ENCODE assay signal across 18 cellular contexts in genomic region chr4:5118091-5118786, GRCh38.
A peak's percentile ranks its signal among the peaks of the same experiment; 100 is the strongest.
DNase-seq lines count a peak whose midpoint lies in the region; ATAC-seq and TF ChIP-seq lines count a peak whose summit lies in the region.
"Had no signal": no experiment of that assay in that cellular context is flagged by ENCODE, and none has a peak within 500 bp of the region (broad histone marks: within the 10 kb centered on the region; RNA-seq: fewer than 3 reads in every experiment).

No MANE protein-coding gene starts in this region.

- no peak overlapping the region for H3K4me3 Mint-ChIP-seq in activated CD4-positive, alpha-beta T cell treated with anti-CD3 and anti-CD28 coated beads for 36 hours
- H3K4me3 Mint-ChIP-seq in activated CD4-positive, alpha-beta T cell treated with anti-CD3 and anti-CD28 coated beads, Interleukin-2, amount 10 ng/mL, durations not matched to agents 7 days and 5 days: no peak overlapping the region
- H3K4me3 Mint-ChIP-seq: CD8-positive, alpha-beta T cell had no signal

- H3F3A ChIP-seq in GM23248 (ENCODE audit: insufficient read depth): no peaks in the 10 kb centered on the region

- CTCF ChIA-PET in activated CD4-positive, alpha-beta T cell treated with anti-CD3 and anti-CD28 coated beads for 36 hours (lab: Charles Lee): no interaction called here
- CTCF ChIA-PET in activated CD4-positive, alpha-beta T cell treated with anti-CD3 and anti-CD28 coated beads, Interleukin-2, amount 10 ng/mL, durations not matched to agents 7 days and 5 days (lab: Charles Lee): no interaction called here

- no peaks in the 10 kb centered on the region for H3K36me3 ChIP-seq in GM23248 (ENCODE audit: low read depth)
- H3K36me3 ChIP-seq: BLaER1, Peyer's patch, SJSA1 had no signal

- no peak overlapping the region for H2AFZ ChIP-seq in GM23248

- H3K27ac ChIP-seq in GM23248: no peak overlapping the region
- H3K27ac ChIP-seq: BLaER1, Peyer's patch, SJSA1 had no signal

- H3K4me3 ChIP-seq in GM23248: no peak overlapping the region
- H3K4me3 ChIP-seq: BLaER1, K562, Peyer's patch, SJSA1 had no signal

- no peak overlapping the region for H3K4me2 ChIP-seq in GM23248 (ENCODE audit: unreplicated experiment)
- H3K4me2 ChIP-seq: BLaER1 had no signal

- no peak for DNase-seq in activated CD4-positive, alpha-beta T cell treated with anti-CD3 and anti-CD28 coated beads for 36 hours
- DNase-seq in activated CD4-positive, alpha-beta T cell treated with anti-CD3 and anti-CD28 coated beads, Interleukin-2, amount 10 ng/mL, durations not matched to agents 7 days and 5 days: no peak
- DNase-seq in NCI-H526 treated with DMSO at 0.1 percent for 48 hours (lab: John Stamatoyannopoulos, UW) (peak; percentile 21), glomerular visceral epithelial cell (ENCODE audit: extremely low spot score) (peak; percentile 13), GM23248 (no peak)
- DNase-seq: CD8-positive, alpha-beta T cell; DMS79; MV-4-11; NCI-H187; NCI-H226; NCI-H524; Peyer's patch had no signal

- H3K4me1 Mint-ChIP-seq in activated CD4-positive, alpha-beta T cell treated with anti-CD3 and anti-CD28 coated beads for 36 hours: no peaks in the 10 kb centered on the region
- no peaks in the 10 kb centered on the region for H3K4me1 Mint-ChIP-seq in activated CD4-positive, alpha-beta T cell treated with anti-CD3 and anti-CD28 coated beads, Interleukin-2, amount 10 ng/mL, durations not matched to agents 7 days and 5 days

- peaks cover 12% of the 10 kb centered on the region; the same call in 1 of the 2 replicates for H3K4me1 ChIP-seq in GM23248 (ENCODE audit: insufficient read depth)
- H3K4me1 ChIP-seq: BLaER1, Peyer's patch, SJSA1 had no signal

- in situ Hi-C loops in GM23248 (cut with MboI): no loop called here

- H3K27me3 ChIP-seq in GM23248 (replicated peaks; ENCODE audit: insufficient read depth): no peaks in the 10 kb centered on the region
- H3K27me3 ChIP-seq: BLaER1, Peyer's patch, SJSA1 had no signal

- no peak overlapping the region for H3K9ac ChIP-seq in GM23248
- H3K9ac ChIP-seq: BLaER1 had no signal

- peak; percentile 39 for ATAC-seq in activated CD4-positive, alpha-beta T cell treated with anti-CD3 and anti-CD28 coated beads for 36 hours
- ATAC-seq in GM18498 (IDR thresholded peaks at IDR 0.05; ENCODE audit: unreplicated experiment) (no peak), GM19452 (IDR thresholded peaks at IDR 0.05; ENCODE audit: unreplicated experiment) (no peak), SK-N-SH treated with all-trans-retinoic acid at 6 μM for 48 hours (no peak)
- ATAC-seq: CD8-positive, alpha-beta T cell; K562 had no signal

- no peaks in the 10 kb centered on the region for H3K9me3 Mint-ChIP-seq in activated CD4-positive, alpha-beta T cell treated with anti-CD3 and anti-CD28 coated beads for 36 hours (ENCODE audit: low read depth)
- no peaks in the 10 kb centered on the region for H3K9me3 Mint-ChIP-seq in activated CD4-positive, alpha-beta T cell treated with anti-CD3 and anti-CD28 coated beads, Interleukin-2, amount 10 ng/mL, durations not matched to agents 7 days and 5 days

- no peaks in the 10 kb centered on the region for H3K27me3 Mint-ChIP-seq in activated CD4-positive, alpha-beta T cell treated with anti-CD3 and anti-CD28 coated beads for 36 hours
- H3K27me3 Mint-ChIP-seq in activated CD4-positive, alpha-beta T cell treated with anti-CD3 and anti-CD28 coated beads, Interleukin-2, amount 10 ng/mL, durations not matched to agents 7 days and 5 days: peaks cover 1% of the 10 kb centered on the region

- H3K9me2 ChIP-seq in GM23248 (ENCODE audit: insufficient read depth): no peaks in the 10 kb centered on the region; the same call in 1 of the 2 replicates

- no peaks in the 10 kb centered on the region for H3K36me3 Mint-ChIP-seq in activated CD4-positive, alpha-beta T cell treated with anti-CD3 and anti-CD28 coated beads for 36 hours (ENCODE audit: low read depth)
- no peaks in the 10 kb centered on the region for H3K36me3 Mint-ChIP-seq in activated CD4-positive, alpha-beta T cell treated with anti-CD3 and anti-CD28 coated beads, Interleukin-2, amount 10 ng/mL, durations not matched to agents 7 days and 5 days (ENCODE audit: low read depth)
- H3K36me3 Mint-ChIP-seq: CD8-positive, alpha-beta T cell had no signal

- H4K20me1 ChIP-seq in GM23248 (ENCODE audit: insufficient read depth): no peaks in the 10 kb centered on the region

- intact Hi-C loops in activated CD4-positive, alpha-beta T cell treated with anti-CD3 and anti-CD28 coated beads for 36 hours (cut with DNase I, micrococcal nuclease): no loop called here

- POLR2A ChIA-PET in activated CD4-positive, alpha-beta T cell treated with anti-CD3 and anti-CD28 coated beads for 36 hours (lab: Charles Lee): no interaction called here
- POLR2A ChIA-PET in activated CD4-positive, alpha-beta T cell treated with anti-CD3 and anti-CD28 coated beads, Interleukin-2, amount 10 ng/mL, durations not matched to agents 7 days and 5 days (lab: Charles Lee): no interaction called here

- H3K27ac Mint-ChIP-seq in activated CD4-positive, alpha-beta T cell treated with anti-CD3 and anti-CD28 coated beads for 36 hours: no peak overlapping the region
- no peak overlapping the region for H3K27ac Mint-ChIP-seq in activated CD4-positive, alpha-beta T cell treated with anti-CD3 and anti-CD28 coated beads, Interleukin-2, amount 10 ng/mL, durations not matched to agents 7 days and 5 days
- H3K27ac Mint-ChIP-seq: CD8-positive, alpha-beta T cell had no signal

- no peaks in the 10 kb centered on the region for H3K9me3 ChIP-seq in GM23248 (ENCODE audit: low read depth)
- H3K9me3 ChIP-seq: BLaER1, Peyer's patch, SJSA1 had no signal

- no peaks in the 10 kb centered on the region for H3K79me2 ChIP-seq in GM23248 (ENCODE audit: insufficient read depth)

- WGBS in GM23248 (ENCODE audit: low coverage in 1 of 2, low lambda C conversion rate in 2 of 2, missing lambda C conversion rate in 2 of 2), 2 experiments: 81 to 84% methylated on average over 6 of the region's 6 CpGs

TF ChIP-seq in SK-N-SH treated with all-trans-retinoic acid at 6 μM for 48 hours, 23 proteins besides CTCF, POLR2A, EP300 and RAD21:
- no peak for TF ChIP-seq RARB (CRISPR knock-in tag; IDR thresholded peaks at IDR 0.05)
- TF ChIP-seq ISL1 (CRISPR knock-in tag; IDR thresholded peaks at IDR 0.05): no peak
- no peak for TF ChIP-seq OSR1 (CRISPR knock-in tag; IDR thresholded peaks at IDR 0.05)
- no peak for TF ChIP-seq ZNF565 (CRISPR knock-in tag; conservative IDR thresholded peaks at IDR 0.05; ENCODE audit: low read depth)
- TF ChIP-seq CSDC2 (CRISPR knock-in tag; IDR thresholded peaks at IDR 0.05): no peak
- no peak for TF ChIP-seq TOX (CRISPR knock-in tag; IDR thresholded peaks at IDR 0.05; ENCODE audit: borderline replicate concordance)

Comparison
In these comparisons a context has a peak if more than half of its experiments do, and no peak if none do; other contexts are left out.
1. DNase-seq: peak in NCI-H526 treated with DMSO at 0.1 percent for 48 hours (single experiment) and glomerular visceral epithelial cell (single experiment); none in activated CD4-positive, alpha-beta T cell treated with anti-CD3 and anti-CD28 coated beads for 36 hours (single experiment), activated CD4-positive, alpha-beta T cell treated with anti-CD3 and anti-CD28 coated beads, Interleukin-2, amount 10 ng/mL, durations not matched to agents 7 days and 5 days (single experiment) and GM23248 (single experiment).